ENCODE assay signal across 8 cellular contexts in the genomic region with DNA sequence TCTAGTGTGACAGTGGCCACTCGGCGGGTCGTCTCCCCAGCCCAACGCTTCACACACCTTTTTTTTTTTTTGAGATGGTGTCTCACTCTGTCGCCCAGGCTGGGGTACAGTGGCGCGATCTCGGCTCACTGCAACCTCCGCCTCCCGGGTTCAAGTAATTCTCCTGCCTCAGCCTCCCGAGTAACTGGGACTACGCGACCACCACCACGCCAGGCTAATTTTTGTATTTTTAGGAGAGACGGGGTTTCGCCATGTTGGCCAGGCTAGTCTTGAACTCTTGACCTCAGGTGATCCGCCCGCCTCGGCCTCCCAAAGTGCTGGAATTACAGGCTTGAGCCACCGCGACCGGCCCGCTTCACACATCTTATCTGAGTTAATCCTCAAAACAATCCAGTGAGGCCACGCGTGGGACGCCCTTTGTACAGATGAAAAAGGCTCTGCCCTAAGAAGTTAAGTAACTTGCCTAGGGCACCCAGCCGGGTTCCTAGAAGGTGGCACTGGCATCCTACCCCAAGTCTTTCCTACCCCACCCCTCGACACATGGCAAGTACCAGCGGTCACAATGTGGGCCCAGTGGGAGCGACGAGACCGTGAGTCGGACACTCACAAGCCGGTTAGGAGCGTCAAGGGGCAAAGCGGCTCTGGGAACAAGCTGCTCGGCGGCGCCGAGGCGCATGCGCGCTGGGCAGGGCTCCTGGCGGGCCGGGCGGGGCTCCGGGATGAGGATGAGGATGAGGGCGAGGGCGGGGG. TPM values are rescaled to one million over a fixed set of nuclear protein-coding genes. Genes with fewer than 3 reads are reported as not detected.
A peak's percentile ranks its signal among the peaks of the same experiment; 100 is the strongest.
DNase-seq lines count a peak whose midpoint lies in the region; ATAC-seq, FAIRE-seq and TF ChIP-seq lines count a peak whose summit lies in the region.
"Not testable (repeated sequence)": the region's sequence is repeated elsewhere in the genome, so short reads cannot be mapped to it uniquely, and the experiment has no call there.

No MANE protein-coding gene starts in this region.

- DNase-seq in A673 (ENCODE audit: low spot score) (peak; percentile 73), GM23248 (peak; percentile 79), NCI-H748 (lab: John Stamatoyannopoulos, UW; ENCODE audit: unreplicated experiment) (peak; percentile 48), caudate nucleus (lab: John Stamatoyannopoulos, UW) (peak in 37 of 61 donors; percentile 18 to 80 (median 48)), Right ventricle myocardium inferior (ENCODE audit: missing footprints) (peak; percentile 86), small intestine (peak; percentile 58)
- DNase-seq in activated CD4-positive, alpha-beta memory T cell treated with anti-CD3 and anti-CD28 coated beads, Interleukin-2, amount 10 ng/mL, durations not matched to agents 7 days and 5 days: peak; percentile 59

- H3K9me3 ChIP-seq in A673 (ENCODE audit: low read depth, low read length, poor library complexity, severe bottlenecking); GM23248 (ENCODE audit: low read depth); mesodermal cell (ENCODE audit: control insufficient read depth, low read length); small intestine (ENCODE audit: control insufficient read depth, low read depth): not testable (repeated sequence)

- WGBS in GM23248 (ENCODE audit: low coverage in 1 of 2, low lambda C conversion rate in 2 of 2, missing lambda C conversion rate in 2 of 2), 2 experiments: 29 to 32% methylated on average over 41 to 49 of the region's 49 CpGs
- 45 to 57% methylated on average over 30 to 41 of the region's 49 CpGs for WGBS in mesodermal cell (ENCODE audit: insufficient coverage in 2 of 2), 2 experiments
- 22 to 34% (median 30%) methylated on average over 45 to 49 of the region's 49 CpGs for WGBS in small intestine, 3 donors

- H3K4me3 Mint-ChIP-seq in activated CD4-positive, alpha-beta memory T cell treated with anti-CD3 and anti-CD28 coated beads, Interleukin-2, amount 10 ng/mL, durations not matched to agents 7 days and 5 days: peak overlapping the region; percentile 67

- H3K36me3 ChIP-seq in A673 (ENCODE audit: insufficient read depth, low read length, poor library complexity, severe bottlenecking); small intestine (ENCODE audit: control insufficient read depth in 2 of 2, insufficient read depth in 2 of 2, low read length in 2 of 2): not testable (repeated sequence)
- H3K36me3 ChIP-seq in GM23248 (ENCODE audit: low read depth) (peaks cover 11% of the 10 kb centered on the region; the same call in 1 of the 2 replicates), mesodermal cell (ENCODE audit: control insufficient read depth, insufficient read depth, low read length) (peaks cover 11% of the 10 kb centered on the region)

- not testable (repeated sequence) for FAIRE-seq in small intestine (lab: Jason Lieb, UNC)

- H3K4me2 ChIP-seq in GM23248 (ENCODE audit: unreplicated experiment): peak overlapping the region; percentile 74

- H3K27ac ChIP-seq in A673 (ENCODE audit: low read depth, low read length, poor library complexity, severe bottlenecking); GM23248; caudate nucleus (ENCODE audit: low read depth, low read length); mesodermal cell (ENCODE audit: low read depth, low read length, severe bottlenecking); small intestine (ENCODE audit: low read depth in 1 of 2, low read length in 1 of 2): not testable (repeated sequence)

- H3K4me3 ChIP-seq in A673 (ENCODE audit: low read depth, low read length, poor library complexity, severe bottlenecking) (peak overlapping the region; percentile 38), GM23248 (peak overlapping the region; percentile 68), mesodermal cell (ENCODE audit: extremely low read depth, insufficient read depth, low read length, poor library complexity, severe bottlenecking) (peak overlapping the region; percentile 23)
- not testable (repeated sequence) for H3K4me3 ChIP-seq in small intestine (ENCODE audit: low read depth in 1 of 2, low read length in 2 of 2)

- intact Hi-C loops in A673 (cut with micrococcal nuclease; ENCODE audit: unreplicated experiment): not testable (repeated sequence)
- intact Hi-C loops in Right ventricle myocardium inferior (cut with DNase I): loop anchor here (5.0 kb wide), 1 partner anchor 121 kb away; no protein-coding TSS in a partner anchor

- not testable (repeated sequence) for H3K79me2 ChIP-seq in GM23248 (ENCODE audit: insufficient read depth)

- H3K9me3 Mint-ChIP-seq in activated CD4-positive, alpha-beta memory T cell treated with anti-CD3 and anti-CD28 coated beads, Interleukin-2, amount 10 ng/mL, durations not matched to agents 7 days and 5 days: not testable (repeated sequence)

- in situ Hi-C loops in GM23248 (cut with MboI): not testable (repeated sequence)

- H3F3A ChIP-seq in GM23248 (ENCODE audit: insufficient read depth): peaks cover 39% of the 10 kb centered on the region

- POLR2A ChIA-PET in A673 (lab: Charles Lee; ENCODE audit: low non-redundant PET): interaction anchor here (0.7 kb wide), 1 partner anchor 369 kb away, joined by 3 read pairs; the partner anchor contains the start of gene NUDT8
- POLR2A ChIA-PET in activated CD4-positive, alpha-beta memory T cell treated with anti-CD3 and anti-CD28 coated beads, Interleukin-2, amount 10 ng/mL, durations not matched to agents 7 days and 5 days (lab: Charles Lee): interaction anchor here (1.0 to 4.9 kb wide), 8 partner anchors 7 to 92 kb away, joined by 3 to 49 read pairs (median 16); partner anchors contain the start of genes ANKRD13D and POLD4

- ATAC-seq in Right ventricle myocardium inferior: peak; percentile 43

- peaks cover 22% of the 10 kb centered on the region for H3K4me1 ChIP-seq in A673 (ENCODE audit: insufficient read depth, low read length, poor library complexity, severe bottlenecking)
- peaks cover 14% of the 10 kb centered on the region for H3K4me1 ChIP-seq in GM23248 (ENCODE audit: insufficient read depth)
- H3K4me1 ChIP-seq in mesodermal cell (ENCODE audit: control insufficient read depth, insufficient read depth, low read length, poor library complexity, severe bottlenecking); small intestine (ENCODE audit: control insufficient read depth in 2 of 2, insufficient read depth in 1 of 2, low read depth in 1 of 2, low read length in 1 of 2): not testable (repeated sequence)

- H3K36me3 Mint-ChIP-seq in activated CD4-positive, alpha-beta memory T cell treated with anti-CD3 and anti-CD28 coated beads, Interleukin-2, amount 10 ng/mL, durations not matched to agents 7 days and 5 days (ENCODE audit: low read depth): peaks cover 12% of the 10 kb centered on the region

- H2AFZ ChIP-seq in GM23248: peak overlapping the region; percentile 88

- not testable (repeated sequence) for TF ChIP-seq CTCF in A673 (conservative IDR thresholded peaks at IDR 0.05; ENCODE audit: low read depth, low read length)

- H3K27me3 Mint-ChIP-seq in activated CD4-positive, alpha-beta memory T cell treated with anti-CD3 and anti-CD28 coated beads, Interleukin-2, amount 10 ng/mL, durations not matched to agents 7 days and 5 days: not testable (repeated sequence)

- H3K9ac ChIP-seq in GM23248: peak overlapping the region; percentile 60

- H3K27ac Mint-ChIP-seq in activated CD4-positive, alpha-beta memory T cell treated with anti-CD3 and anti-CD28 coated beads, Interleukin-2, amount 10 ng/mL, durations not matched to agents 7 days and 5 days: peak overlapping the region; percentile 49

- not testable (repeated sequence) for H4K20me1 ChIP-seq in GM23248 (ENCODE audit: insufficient read depth)

- H3K4me1 Mint-ChIP-seq in activated CD4-positive, alpha-beta memory T cell treated with anti-CD3 and anti-CD28 coated beads, Interleukin-2, amount 10 ng/mL, durations not matched to agents 7 days and 5 days: peaks cover 58% of the 10 kb centered on the region

- not testable (repeated sequence) for BruUV-seq in A673 (replicated peaks; lab: Mats Ljungman, UMichigan)

- H3K27me3 ChIP-seq in A673 (replicated peaks; ENCODE audit: insufficient read depth, low read depth, low read length, poor library complexity); GM23248 (replicated peaks; ENCODE audit: insufficient read depth); small intestine (ENCODE audit: control insufficient read depth in 2 of 2, insufficient read depth in 2 of 2, low read length in 2 of 2): not testable (repeated sequence)

- CTCF ChIA-PET in A673 (lab: Charles Lee): interaction anchor here (0.6 to 3.2 kb wide), 8 partner anchors 9 to 144 kb away, joined by 3 to 76 read pairs (median 6); no protein-coding TSS in a partner anchor
- CTCF ChIA-PET in activated CD4-positive, alpha-beta memory T cell treated with anti-CD3 and anti-CD28 coated beads, Interleukin-2, amount 10 ng/mL, durations not matched to agents 7 days and 5 days (lab: Charles Lee): interaction anchor here (1.0 to 4.9 kb wide), 15 partner anchors 8 to 121 kb away, joined by 4 to 69 read pairs (median 7); partner anchors contain the start of genes ANKRD13D, POLD4 and SSH3

- not testable (repeated sequence) for H3K9me2 ChIP-seq in GM23248 (ENCODE audit: insufficient read depth)

RNA-seq across cellular contexts. Expression of gene GRK2, which starts 5.2 kb away (rescaled TPM):
- 88.6 and 92.6 TPM in 2 replicates for total RNA-seq in A673 (2021)
- total RNA-seq in GM23248 (2014; rRNA removed; shearing (Covaris generic)): 43.0 and 54.9 TPM in 2 replicates
- polyA plus RNA-seq in GM23248 (2016; fragmentation: Nextera tagmentation; extraction: Ambion mirVana): 6.0 and 7.8 TPM in 2 replicates
- 100 to 1,000 TPM; 333 to 338 TPM for total RNA-seq in activated CD4-positive, alpha-beta memory T cell treated with anti-CD3 and anti-CD28 coated beads, Interleukin-2, amount 10 ng/mL, durations not matched to agents 7 days and 5 days
- 54.1 TPM for total RNA-seq in Right ventricle myocardium inferior
- polyA plus RNA-seq in mesodermal cell (2013, experiment 1 of 2): 46.3 TPM
- 36.4 TPM for polyA plus RNA-seq in mesodermal cell (2013, experiment 2 of 2)
- polyA plus RNA-seq in small intestine: 100 to 1,000 TPM in 2 of 3 donors, 10 to 100 TPM in 1; 97.4 to 153 (median 106) TPM

RNA-seq across cellular contexts. Expression of gene ANKRD13D, which starts 28.0 kb away (rescaled TPM):
- total RNA-seq in A673 (2021): 94.2 and 101 TPM in 2 replicates
- 27.6 and 42.9 TPM in 2 replicates for total RNA-seq in GM23248 (2014; rRNA removed; shearing (Covaris generic))
- 13.4 and 16.4 TPM in 2 replicates for polyA plus RNA-seq in GM23248 (2016; fragmentation: Nextera tagmentation; extraction: Ambion mirVana)
- total RNA-seq in activated CD4-positive, alpha-beta memory T cell treated with anti-CD3 and anti-CD28 coated beads, Interleukin-2, amount 10 ng/mL, durations not matched to agents 7 days and 5 days: 100 to 1,000 TPM; 157 to 163 TPM
- total RNA-seq in Right ventricle myocardium inferior: 15.2 TPM
- polyA plus RNA-seq in mesodermal cell (2013, experiment 1 of 2): 31.7 TPM
- 24.3 TPM for polyA plus RNA-seq in mesodermal cell (2013, experiment 2 of 2)
- 10 to 100 TPM in 2 of 3 donors, 1 to 10 TPM in 1; 7.8 to 24.1 (median 16.2) TPM for polyA plus RNA-seq in small intestine

RNA-seq across cellular contexts. Expression of gene SSH3, which starts 42.3 kb away (rescaled TPM):
- total RNA-seq in A673 (2021): 5.5 and 7.8 TPM in 2 replicates
- 20.1 and 41.6 TPM in 2 replicates for total RNA-seq in GM23248 (2014; rRNA removed; shearing (Covaris generic))
- 25.2 and 26.4 TPM in 2 replicates for polyA plus RNA-seq in GM23248 (2016; fragmentation: Nextera tagmentation; extraction: Ambion mirVana)
- 10 to 100 TPM; 15.4 to 19.0 TPM for total RNA-seq in activated CD4-positive, alpha-beta memory T cell treated with anti-CD3 and anti-CD28 coated beads, Interleukin-2, amount 10 ng/mL, durations not matched to agents 7 days and 5 days
- 15.8 TPM for total RNA-seq in Right ventricle myocardium inferior
- 23.4 TPM for polyA plus RNA-seq in mesodermal cell (2013, experiment 1 of 2)
- 15.9 TPM for polyA plus RNA-seq in mesodermal cell (2013, experiment 2 of 2)
- 10 to 100 TPM; 27.5 to 55.2 (median 29.7) TPM for polyA plus RNA-seq in small intestine
